Comparison of ENCODE assay signal across 8 cellular contexts in genomic region chr14:52729585-52729924, GRCh38. TPM values are rescaled to one million over a fixed set of nuclear protein-coding genes. Genes with fewer than 3 reads are reported as not detected.
A peak's percentile ranks its signal among the peaks of the same experiment; 100 is the strongest.
DNase-seq lines count a peak whose midpoint lies in the region; TF ChIP-seq lines count a peak whose summit lies in the region.

No MANE protein-coding gene starts in this region.

- H3K36me3 Mint-ChIP-seq in T-helper 2 cell treated with Interferon-gamma antibody and Interleukin-4, amounts not matched to agents 5 μg/mL and 100 μg/mL, for 36 hours (ENCODE audit: low read depth): peaks cover 47% of the 10 kb centered on the region
- peaks cover 27% of the 10 kb centered on the region for H3K36me3 Mint-ChIP-seq in activated naive CD8-positive, alpha-beta T cell treated with anti-CD3 and anti-CD28 coated beads for 36 hours
- peaks cover 10 to 28% (median 12%) of the 10 kb centered on the region in 3 donors for H3K36me3 Mint-ChIP-seq in immature natural killer cell

- no peaks in the 10 kb centered on the region for H3K27me3 ChIP-seq in suprapubic skin

- peak overlapping the region; percentile 86 for H3K27ac Mint-ChIP-seq in T-helper 2 cell treated with Interferon-gamma antibody and Interleukin-4, amounts not matched to agents 5 μg/mL and 100 μg/mL, for 36 hours
- H3K27ac Mint-ChIP-seq in activated naive CD8-positive, alpha-beta T cell treated with anti-CD3 and anti-CD28 coated beads for 36 hours: peak overlapping the region; percentile 78
- H3K27ac Mint-ChIP-seq in immature natural killer cell: peak overlapping the region; percentile 86 to 96 (median 90)

- no peaks in the 10 kb centered on the region for H3K27me3 Mint-ChIP-seq in T-helper 2 cell treated with Interferon-gamma antibody and Interleukin-4, amounts not matched to agents 5 μg/mL and 100 μg/mL, for 36 hours (ENCODE audit: low read depth)
- no peaks in the 10 kb centered on the region for H3K27me3 Mint-ChIP-seq in activated naive CD8-positive, alpha-beta T cell treated with anti-CD3 and anti-CD28 coated beads for 36 hours
- H3K27me3 Mint-ChIP-seq in immature natural killer cell (ENCODE audit: low read depth in 3 of 3): peaks cover 5 to 8% (median 7%) of the 10 kb centered on the region in 3 donors

- peaks cover 29% of the 10 kb centered on the region for H3K36me3 ChIP-seq in suprapubic skin

- DNase-seq in T-helper 2 cell treated with Interferon-gamma antibody and Interleukin-4, amounts not matched to agents 5 μg/mL and 100 μg/mL, for 36 hours (ENCODE audit: low spot score): no peak
- no peak for DNase-seq in T-helper 2 cell
- no peak for DNase-seq in activated naive CD8-positive, alpha-beta T cell treated with anti-CD3 and anti-CD28 coated beads for 36 hours
- no peak for DNase-seq in immature natural killer cell
- DNase-seq in suprapubic skin (ENCODE audit: low spot score in 2 of 2): no peak
- no peak for DNase-seq in DMS153 treated with DMSO at 0.1 percent for 48 hours (lab: John Stamatoyannopoulos, UW; ENCODE audit: unreplicated experiment)
- DNase-seq in stimulated activated CD4-positive, alpha-beta T cell treated with anti-CD3 and anti-CD28 coated beads, Interleukin-4, amount 100 ng/mL, for 1 hour: no peak
- DNase-seq in hypothalamus (lab: John Stamatoyannopoulos, UW): no peak

- H3K9me3 Mint-ChIP-seq in T-helper 2 cell treated with Interferon-gamma antibody and Interleukin-4, amounts not matched to agents 5 μg/mL and 100 μg/mL, for 36 hours: no peaks in the 10 kb centered on the region
- no peaks in the 10 kb centered on the region for H3K9me3 Mint-ChIP-seq in activated naive CD8-positive, alpha-beta T cell treated with anti-CD3 and anti-CD28 coated beads for 36 hours
- H3K9me3 Mint-ChIP-seq in immature natural killer cell: no peaks in the 10 kb centered on the region

- peaks cover 12% of the 10 kb centered on the region for H3K4me1 ChIP-seq in suprapubic skin

- TF ChIP-seq CTCF in suprapubic skin (IDR thresholded peaks at IDR 0.05): no peak

- no peak for TF ChIP-seq EP300 in suprapubic skin (IDR thresholded peaks at IDR 0.05)

- peak overlapping the region; percentile 72 for H3K27ac ChIP-seq in suprapubic skin

- H3K4me3 ChIP-seq in suprapubic skin: peak overlapping the region; percentile 77

- TF ChIP-seq POLR2A in suprapubic skin (IDR thresholded peaks at IDR 0.05): no peak

- H3K4me3 Mint-ChIP-seq in T-helper 2 cell treated with Interferon-gamma antibody and Interleukin-4, amounts not matched to agents 5 μg/mL and 100 μg/mL, for 36 hours: peak overlapping the region; percentile 96
- H3K4me3 Mint-ChIP-seq in activated naive CD8-positive, alpha-beta T cell treated with anti-CD3 and anti-CD28 coated beads for 36 hours: peak overlapping the region; percentile 93
- H3K4me3 Mint-ChIP-seq in immature natural killer cell: peak overlapping the region; percentile 84 to 93 (median 91)

- no peaks in the 10 kb centered on the region for H3K9me3 ChIP-seq in suprapubic skin

- peaks cover 28% of the 10 kb centered on the region for H3K4me1 Mint-ChIP-seq in T-helper 2 cell treated with Interferon-gamma antibody and Interleukin-4, amounts not matched to agents 5 μg/mL and 100 μg/mL, for 36 hours (ENCODE audit: low read depth)
- H3K4me1 Mint-ChIP-seq in activated naive CD8-positive, alpha-beta T cell treated with anti-CD3 and anti-CD28 coated beads for 36 hours: peaks cover 29% of the 10 kb centered on the region
- peaks cover 27 to 44% of the 10 kb centered on the region in 2 donors for H3K4me1 Mint-ChIP-seq in immature natural killer cell

- WGBS in suprapubic skin: 2% methylated on average over 8 of the region's 8 CpGs

RNA-seq across cellular contexts. Expression of gene STYX, which starts 0.4 kb away (rescaled TPM):
- total RNA-seq in activated naive CD8-positive, alpha-beta T cell treated with anti-CD3 and anti-CD28 coated beads for 36 hours: 10 to 100 TPM; 16.3 to 17.5 TPM
- polyA plus RNA-seq in immature natural killer cell: 10 to 100 TPM; 10.6 to 14.8 (median 12.4) TPM
- total RNA-seq in suprapubic skin: 10 to 100 TPM; 10.9 to 16.6 (median 13.7) TPM

RNA-seq across cellular contexts. Expression of gene PSMC6, which starts 22.6 kb away (rescaled TPM):
- total RNA-seq in activated naive CD8-positive, alpha-beta T cell treated with anti-CD3 and anti-CD28 coated beads for 36 hours: 100 to 1,000 TPM; 117 to 123 TPM
- polyA plus RNA-seq in immature natural killer cell: 10 to 100 TPM; 47.4 to 67.9 (median 59.7) TPM
- total RNA-seq in suprapubic skin: 10 to 100 TPM; 53.8 to 78.1 (median 67.1) TPM

RNA-seq across cellular contexts. Expression of gene ERO1A, which starts 34.2 kb away (rescaled TPM):
- total RNA-seq in activated naive CD8-positive, alpha-beta T cell treated with anti-CD3 and anti-CD28 coated beads for 36 hours: 100 to 1,000 TPM; 120 to 121 TPM
- 10 to 100 TPM; 19.3 to 25.8 (median 25.1) TPM for polyA plus RNA-seq in immature natural killer cell
- 10 to 100 TPM; 21.7 to 36.0 (median 29.7) TPM for total RNA-seq in suprapubic skin
